In genomic region chr3:45309876-45310275, GRCh38 we compare ENCODE assay signal across 1 cellular context.
TF ChIP-seq lines count a peak whose summit lies in the region.

No MANE protein-coding gene starts in this region.

TF ChIP-seq in GM23338, 12 proteins besides CTCF, POLR2A, EP300 and RAD21 (continued from another document):
- TF ChIP-seq ZNF462 (CRISPR knock-in tag; IDR thresholded peaks at IDR 0.05) (no peak), STAT1 (IDR thresholded peaks at IDR 0.05; ENCODE audit: unreplicated experiment) (no peak), ZNF114 (CRISPR knock-in tag; IDR thresholded peaks at IDR 0.05) (no peak)
- TF ChIP-seq, protein P1, sequence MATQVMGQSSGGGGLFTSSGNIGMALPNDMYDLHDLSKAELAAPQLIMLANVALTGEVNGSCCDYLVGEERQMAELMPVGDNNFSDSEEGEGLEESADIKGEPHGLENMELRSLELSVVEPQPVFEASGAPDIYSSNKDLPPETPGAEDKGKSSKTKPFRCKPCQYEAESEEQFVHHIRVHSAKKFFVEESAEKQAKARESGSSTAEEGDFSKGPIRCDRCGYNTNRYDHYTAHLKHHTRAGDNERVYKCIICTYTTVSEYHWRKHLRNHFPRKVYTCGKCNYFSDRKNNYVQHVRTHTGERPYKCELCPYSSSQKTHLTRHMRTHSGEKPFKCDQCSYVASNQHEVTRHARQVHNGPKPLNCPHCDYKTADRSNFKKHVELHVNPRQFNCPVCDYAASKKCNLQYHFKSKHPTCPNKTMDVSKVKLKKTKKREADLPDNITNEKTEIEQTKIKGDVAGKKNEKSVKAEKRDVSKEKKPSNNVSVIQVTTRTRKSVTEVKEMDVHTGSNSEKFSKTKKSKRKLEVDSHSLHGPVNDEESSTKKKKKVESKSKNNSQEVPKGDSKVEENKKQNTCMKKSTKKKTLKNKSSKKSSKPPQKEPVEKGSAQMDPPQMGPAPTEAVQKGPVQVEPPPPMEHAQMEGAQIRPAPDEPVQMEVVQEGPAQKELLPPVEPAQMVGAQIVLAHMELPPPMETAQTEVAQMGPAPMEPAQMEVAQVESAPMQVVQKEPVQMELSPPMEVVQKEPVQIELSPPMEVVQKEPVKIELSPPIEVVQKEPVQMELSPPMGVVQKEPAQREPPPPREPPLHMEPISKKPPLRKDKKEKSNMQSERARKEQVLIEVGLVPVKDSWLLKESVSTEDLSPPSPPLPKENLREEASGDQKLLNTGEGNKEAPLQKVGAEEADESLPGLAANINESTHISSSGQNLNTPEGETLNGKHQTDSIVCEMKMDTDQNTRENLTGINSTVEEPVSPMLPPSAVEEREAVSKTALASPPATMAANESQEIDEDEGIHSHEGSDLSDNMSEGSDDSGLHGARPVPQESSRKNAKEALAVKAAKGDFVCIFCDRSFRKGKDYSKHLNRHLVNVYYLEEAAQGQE (IDR thresholded peaks at IDR 0.05; ENCODE audit: unreplicated experiment) = no peak
TF ChIP-seq in GM23338: peak in this region for 0.
